ENCODE assay signal across 8 cellular contexts in genomic region chr17:19507673-19508326, GRCh38. TPM values are rescaled to one million over a fixed set of nuclear protein-coding genes. Genes with fewer than 3 reads are reported as not detected.
DNase-seq lines count a peak whose midpoint lies in the region; ATAC-seq and TF ChIP-seq lines count a peak whose summit lies in the region.

No MANE protein-coding gene starts in this region.

- TF ChIP-seq EP300 in upper lobe of left lung (IDR thresholded peaks at IDR 0.05), result no peak

- DNase-seq in EL (peak; percentile 94), NCI-H1105 (lab: John Stamatoyannopoulos, UW) (peak; percentile 95), amniotic stem cell (lab: John Stamatoyannopoulos, UW) (peak; percentile 84), left ventricle myocardium inferior (peak; percentile 80), posterior cingulate gyrus (peak; percentile 83 to 98 (median 92)), upper lobe of left lung (peak; percentile 83 to 95)

- peak overlapping the region; percentile 81 for H3K4me3 ChIP-seq in HEK293 (ENCODE audit: low read depth, low read length)
- peak overlapping the region; percentile 74 for H3K4me3 ChIP-seq in left ventricle myocardium inferior
- peak overlapping the region; percentile 60 to 76 (median 64) for H3K4me3 ChIP-seq in upper lobe of left lung

- peak in 1 of 4 donors; percentile 48 for TF ChIP-seq POLR2A in upper lobe of left lung (IDR thresholded peaks at IDR 0.05)

- CTCF ChIA-PET in HEK293 (lab: Yijun Ruan, JAX), result no interaction called here

- peak overlapping the region; percentile 81 for H3K27ac ChIP-seq in HEK293 (ENCODE audit: extremely low read depth, low read depth, low read length)
- peak overlapping the region; percentile 83 for H3K27ac ChIP-seq in left ventricle myocardium inferior (replicated peaks)
- H3K27ac ChIP-seq in upper lobe of left lung, result peak overlapping the region; percentile 85 to 90 (median 88)

- POLR2A ChIA-PET in HEK293 (lab: Yijun Ruan, JAX), result no interaction called here

- 0 to 1% methylated on average over 24 to 36 of the region's 51 CpGs for WGBS in upper lobe of left lung, 2 donors

- H3K27me3 ChIP-seq in left ventricle myocardium inferior (ENCODE audit: low read depth), result no peaks in the 10 kb centered on the region
- H3K27me3 ChIP-seq in upper lobe of left lung, result no peaks in the 10 kb centered on the region

- ATAC-seq in upper lobe of left lung (ENCODE audit: low FRiP score in 2 of 2), result peak; percentile 90 to 94

- H3K27ac Mint-ChIP-seq in T-helper 1 cell treated with Interleukin-12 subunit alpha and Interleukin-12 subunit beta and Interleukin-4 antibody, amounts not matched to agents 30 μg/mL and 1 μg/mL, for 36 hours, result peak overlapping the region; percentile 92

- H3K4me1 ChIP-seq in HEK293 (ENCODE audit: control insufficient read depth, insufficient read depth, low read length), result no peaks in the 10 kb centered on the region
- peaks cover 18% of the 10 kb centered on the region for H3K4me1 ChIP-seq in left ventricle myocardium inferior
- peaks cover 3 to 11% (median 5%) of the 10 kb centered on the region in 4 donors for H3K4me1 ChIP-seq in upper lobe of left lung

- H3K4me1 Mint-ChIP-seq in T-helper 1 cell treated with Interleukin-12 subunit alpha and Interleukin-12 subunit beta and Interleukin-4 antibody, amounts not matched to agents 30 μg/mL and 1 μg/mL, for 36 hours (ENCODE audit: low read depth), result peaks cover 7% of the 10 kb centered on the region

- no peaks in the 10 kb centered on the region for H3K9me3 Mint-ChIP-seq in T-helper 1 cell treated with Interleukin-12 subunit alpha and Interleukin-12 subunit beta and Interleukin-4 antibody, amounts not matched to agents 30 μg/mL and 1 μg/mL, for 36 hours

- H3K9me3 ChIP-seq in HEK293 (ENCODE audit: control insufficient read depth, insufficient read depth, low read depth, low read length), result no peaks in the 10 kb centered on the region
- no peaks in the 10 kb centered on the region for H3K9me3 ChIP-seq in left ventricle myocardium inferior (replicated peaks)
- no peaks in the 10 kb centered on the region for H3K9me3 ChIP-seq in upper lobe of left lung

- intact Hi-C loops in left ventricle myocardium inferior (cut with micrococcal nuclease) (no loop called here), posterior cingulate gyrus (cut with DNase I) (loop anchor here (5.0 kb wide), 2 partner anchors 60 to 145 kb away; partner anchors contain the start of gene B9D1)

- peaks cover 19% of the 10 kb centered on the region for H3K27me3 Mint-ChIP-seq in T-helper 1 cell treated with Interleukin-12 subunit alpha and Interleukin-12 subunit beta and Interleukin-4 antibody, amounts not matched to agents 30 μg/mL and 1 μg/mL, for 36 hours (ENCODE audit: low read depth)

- H3K4me3 Mint-ChIP-seq in T-helper 1 cell treated with Interleukin-12 subunit alpha and Interleukin-12 subunit beta and Interleukin-4 antibody, amounts not matched to agents 30 μg/mL and 1 μg/mL, for 36 hours, result peak overlapping the region; percentile 91

- TF ChIP-seq CTCF in HEK293 (tag by site-specific recombination; IDR thresholded peaks at IDR 0.05) (peak; percentile 57), left ventricle myocardium inferior (IDR thresholded peaks at IDR 0.05; ENCODE audit: borderline replicate concordance) (no peak), upper lobe of left lung (IDR thresholded peaks at IDR 0.05) (peak in 2 of 6 experiments; percentile 12 to 15)

- H3K36me3 ChIP-seq in HEK293 (ENCODE audit: control insufficient read depth in 2 of 2, insufficient read depth in 1 of 2, low read length in 2 of 2) (no peaks in the 10 kb centered on the region), left ventricle myocardium inferior (no peaks in the 10 kb centered on the region), upper lobe of left lung (no peaks in the 10 kb centered on the region)

- peaks cover 3% of the 10 kb centered on the region for H3K36me3 Mint-ChIP-seq in T-helper 1 cell treated with Interleukin-12 subunit alpha and Interleukin-12 subunit beta and Interleukin-4 antibody, amounts not matched to agents 30 μg/mL and 1 μg/mL, for 36 hours (ENCODE audit: low read depth)

TF ChIP-seq in HEK293, 187 proteins besides CTCF, POLR2A, EP300 and RAD21 (continues in another document):
- TF ChIP-seq ZNF140 (tag by site-specific recombination; IDR thresholded peaks at IDR 0.05) (peak; percentile 39; the same call in 1 of the 2 replicates), MZF1 (tag by site-specific recombination; IDR thresholded peaks at IDR 0.05; ENCODE audit: borderline replicate concordance) (peak; percentile 98), ZNF513 (tag by site-specific recombination; IDR thresholded peaks at IDR 0.05) (peak; percentile 32; the same call in 1 of the 2 replicates), ZNF843 (tag by site-specific recombination; IDR thresholded peaks at IDR 0.05) (peak; percentile 64; the same call in 1 of the 2 replicates), YY1 (tag by site-specific recombination; IDR thresholded peaks at IDR 0.05) (peak; percentile 74), ZNF600 (tag by site-specific recombination; IDR thresholded peaks at IDR 0.05) (peak; percentile 99), PRDM4 (tag by site-specific recombination; IDR thresholded peaks at IDR 0.05) (0 out of 2 replicates have a peak, but pooled peaks have one; percentile 42), ZNF629 (tag by site-specific recombination; IDR thresholded peaks at IDR 0.05) (peak; percentile 87), ZNF114 (tag by site-specific recombination; IDR thresholded peaks at IDR 0.05) (no peak), ZNF2 (tag by site-specific recombination; IDR thresholded peaks at IDR 0.05) (peak; percentile 95), ZBTB44 (tag by site-specific recombination; IDR thresholded peaks at IDR 0.05) (0 out of 2 replicates have a peak, but pooled peaks have one; percentile 39), HIC1 (tag by site-specific recombination; IDR thresholded peaks at IDR 0.05) (peak; percentile 87)

RNA-seq across cellular contexts. Expression of gene SLC47A1, which starts 25.9 kb away (rescaled TPM):
- total RNA-seq in left ventricle myocardium inferior (12.9 TPM), upper lobe of left lung (10 to 100 TPM in 4 of 6 donors, 1 to 10 TPM in 2; 6.9 to 20.8 (median 12.0) TPM)

Comparison
In these comparisons a context has a peak if more than half of its experiments do, and no peak if none do; other contexts are left out.
1. Peak in every context shown above with its lines: DNase-seq, ATAC-seq, H3K4me3 ChIP-seq and H3K27ac ChIP-seq.